Comparison of ENCODE assay signal across 13 cellular contexts in genomic region chr4:141702472-141703182, GRCh38.
DNase-seq lines count a peak whose midpoint lies in the region; ATAC-seq, FAIRE-seq and TF ChIP-seq lines count a peak whose summit lies in the region.
"Had no signal": no experiment of that assay in that cellular context is flagged by ENCODE, and none has a peak within 500 bp of the region (broad histone marks: within the 10 kb centered on the region; RNA-seq: fewer than 3 reads in every experiment).

No MANE protein-coding gene starts in this region.

- H3K9ac ChIP-seq in trophoblast cell (ENCODE audit: low read length): peak overlapping the region; percentile 51
- H3K9ac ChIP-seq in HepG2 (ENCODE audit: insufficient read depth, low read depth, low read length): no peak overlapping the region

- no peaks in the 10 kb centered on the region for H4K20me1 ChIP-seq in HepG2 (ENCODE audit: insufficient read depth, low read length)

- H3K4me3 Mint-ChIP-seq in effector memory CD8-positive, alpha-beta T cell: no peak overlapping the region
- H3K4me3 Mint-ChIP-seq: activated naive CD4-positive, alpha-beta T cell treated with anti-CD3 and anti-CD28 coated beads, Interleukin-2, amount 10 ng/mL, durations not matched to agents 7 days and 5 days; natural killer cell treated with Interleukin-12 subunit alpha and Interleukin-12 subunit beta and Interleukin-15 and Interleukin-18, amount 100 ng/mL, for 72 hours had no signal

- no peak overlapping the region for H3K4ac ChIP-seq in trophoblast cell (ENCODE audit: low read depth, low read length)

- H4K8ac ChIP-seq in trophoblast cell (ENCODE audit: low read depth, low read length): no peak overlapping the region

- WGBS in trophoblast cell (ENCODE audit: extremely low coverage, insufficient coverage, insufficient read length): no CpG with 5 or more reads among the region's 3 CpGs
- WGBS in HepG2 (ENCODE audit: low lambda C conversion rate): 88% methylated on average over 1 of the region's 3 CpGs

- peaks cover 26 to 42% of the 10 kb centered on the region in 2 donors for H3K4me1 Mint-ChIP-seq in effector memory CD8-positive, alpha-beta T cell (ENCODE audit: low read depth in 2 of 2)
- H3K4me1 Mint-ChIP-seq: activated naive CD4-positive, alpha-beta T cell treated with anti-CD3 and anti-CD28 coated beads, Interleukin-2, amount 10 ng/mL, durations not matched to agents 7 days and 5 days had no signal

- H3K27ac Mint-ChIP-seq in effector memory CD8-positive, alpha-beta T cell: no peak overlapping the region
- H3K27ac Mint-ChIP-seq: activated naive CD4-positive, alpha-beta T cell treated with anti-CD3 and anti-CD28 coated beads, Interleukin-2, amount 10 ng/mL, durations not matched to agents 7 days and 5 days; natural killer cell treated with Interleukin-12 subunit alpha and Interleukin-12 subunit beta and Interleukin-15 and Interleukin-18, amount 100 ng/mL, for 72 hours had no signal

- H3K79me1 ChIP-seq in trophoblast cell (ENCODE audit: low read length): no peaks in the 10 kb centered on the region

- no peaks in the 10 kb centered on the region for H3K9me3 Mint-ChIP-seq in effector memory CD8-positive, alpha-beta T cell
- H3K9me3 Mint-ChIP-seq: natural killer cell treated with Interleukin-12 subunit alpha and Interleukin-12 subunit beta and Interleukin-15 and Interleukin-18, amount 100 ng/mL, for 72 hours had no signal

- peak; percentile 46 for DNase-seq in NCI-H2029 (lab: John Stamatoyannopoulos, UW)
- DNase-seq in NCI-H2029 treated with DMSO at 0.1 percent for 48 hours (lab: John Stamatoyannopoulos, UW): no peak
- DNase-seq in NAMALWA (ENCODE audit: low spot score): peak; percentile 19
- no peak for DNase-seq in effector memory CD8-positive, alpha-beta T cell
- no peak for DNase-seq in trophoblast cell
- DNase-seq in NCI-H1930 (lab: John Stamatoyannopoulos, UW): no peak
- DNase-seq in HepG2 (ENCODE audit: low spot score): no peak
- DNase-seq in AG08395 (ENCODE audit: low spot score): no peak
- DNase-seq: ACHN; activated naive CD4-positive, alpha-beta T cell treated with anti-CD3 and anti-CD28 coated beads, Interleukin-2, amount 10 ng/mL, durations not matched to agents 7 days and 5 days; NCI-H526 treated with DMSO at 0.1 percent for 48 hours; stimulated activated CD4-positive, alpha-beta T cell treated with anti-CD3 and anti-CD28 coated beads, Interleukin-4, amount 100 ng/mL, for 1 hour had no signal

- H2BK5ac ChIP-seq in trophoblast cell (ENCODE audit: low read depth, low read length, poor library complexity): no peak overlapping the region

- H3K14ac ChIP-seq in trophoblast cell (ENCODE audit: low read length): no peak overlapping the region

- TF ChIP-seq EP300 in HepG2 (IDR thresholded peaks at IDR 0.05; ENCODE audit: low read depth in 2 of 2, low read length in 2 of 2) (no peak), HepG2 (CRISPR knock-in tag; IDR thresholded peaks at IDR 0.05; ENCODE audit: borderline replicate concordance) (no peak)

- H3K9me3 ChIP-seq in trophoblast cell (ENCODE audit: insufficient read depth, low read depth, low read length) (no peaks in the 10 kb centered on the region), HepG2 (ENCODE audit: low read length) (peaks cover 7% of the 10 kb centered on the region; the same call in 1 of the 2 replicates)

- H2AFZ ChIP-seq in trophoblast cell (ENCODE audit: insufficient read depth, low read length, poor library complexity) (no peak overlapping the region), HepG2 (ENCODE audit: low read length) (no peak overlapping the region)

- TF ChIP-seq POLR2A in HepG2 (IDR thresholded peaks at IDR 0.05; ENCODE audit: insufficient read depth in 1 of 2, low read depth in 2 of 2, low read length in 2 of 2): no peak

- H3K36me3 ChIP-seq in trophoblast cell (ENCODE audit: control insufficient read depth in 1 of 2, insufficient read depth in 2 of 2, low read length in 2 of 2): no peaks in the 10 kb centered on the region
- H3K36me3 ChIP-seq in HepG2 (replicated peaks in 1 of 2; ENCODE audit: control insufficient read depth in 1 of 2, insufficient read depth in 2 of 2, low read length in 2 of 2): no peaks in the 10 kb centered on the region

- POLR2A ChIA-PET in HepG2 (lab: Yijun Ruan, JAX): no interaction called here

- no peak overlapping the region for H3K23ac ChIP-seq in trophoblast cell (ENCODE audit: low read length)

- ATAC-seq in effector memory CD8-positive, alpha-beta T cell (replicated peaks): peak; percentile 32
- no peak; the same call in 2 of the 3 replicates for ATAC-seq in HepG2

- H3K4me2 ChIP-seq in trophoblast cell (ENCODE audit: low read length): no peak overlapping the region
- no peak overlapping the region for H3K4me2 ChIP-seq in HepG2 (ENCODE audit: low read depth, low read length)

- no peak overlapping the region for H2BK12ac ChIP-seq in trophoblast cell (ENCODE audit: low read length)

- H3K27me3 ChIP-seq in trophoblast cell (ENCODE audit: insufficient read depth, low read length): no peaks in the 10 kb centered on the region
- no peaks in the 10 kb centered on the region for H3K27me3 ChIP-seq in HepG2 (ENCODE audit: control insufficient read depth in 1 of 2, insufficient read depth in 2 of 2, low read length in 2 of 2)

- TF ChIP-seq RAD21 in HepG2 (CRISPR knock-in tag; IDR thresholded peaks at IDR 0.05): no peak

- no peak overlapping the region for H3K4me3 ChIP-seq in trophoblast cell (ENCODE audit: low read depth, low read length)
- no peak overlapping the region for H3K4me3 ChIP-seq in HepG2 (replicated peaks in 1 of 3; ENCODE audit: insufficient read depth in 1 of 3, low read depth in 2 of 3, low read length in 3 of 3)

- in situ Hi-C loops in HepG2 (cut with HindIII; ENCODE audit: extremely low pct_ligation_motif_present, low pct_unique_long_range_greater_than_20kb): no loop called here

- CTCF ChIA-PET in HepG2 (lab: Yijun Ruan, JAX; ENCODE audit: low intra/inter-chr PET ratio, low total read pairs): no interaction called here

- intact Hi-C loops in HepG2 (cut with micrococcal nuclease; ENCODE audit: unreplicated experiment): no loop called here

- no peak overlapping the region for H2AK5ac ChIP-seq in trophoblast cell (ENCODE audit: low read length)

- TF ChIP-seq CTCF in HepG2 (CRISPR knock-in tag; IDR thresholded peaks at IDR 0.05): no peak

- no peaks in the 10 kb centered on the region for H3K4me1 ChIP-seq in trophoblast cell (ENCODE audit: control insufficient read depth in 1 of 2, insufficient read depth in 2 of 2, low read length in 2 of 2)
- H3K4me1 ChIP-seq in HepG2 (ENCODE audit: insufficient read depth, low read length): no peaks in the 10 kb centered on the region

- no peak overlapping the region for H4K91ac ChIP-seq in trophoblast cell (ENCODE audit: low read depth, low read length)

- no peak for FAIRE-seq in HepG2 (lab: Jason Lieb, UNC)

- H3K36me3 Mint-ChIP-seq in effector memory CD8-positive, alpha-beta T cell (ENCODE audit: insufficient read depth): no peaks in the 10 kb centered on the region
- H3K36me3 Mint-ChIP-seq: activated naive CD4-positive, alpha-beta T cell treated with anti-CD3 and anti-CD28 coated beads, Interleukin-2, amount 10 ng/mL, durations not matched to agents 7 days and 5 days had no signal

- H4K12ac ChIP-seq in trophoblast cell (ENCODE audit: low read depth, low read length): no peak overlapping the region

- H3K27me3 Mint-ChIP-seq in effector memory CD8-positive, alpha-beta T cell: no peaks in the 10 kb centered on the region
- H3K27me3 Mint-ChIP-seq: activated naive CD4-positive, alpha-beta T cell treated with anti-CD3 and anti-CD28 coated beads, Interleukin-2, amount 10 ng/mL, durations not matched to agents 7 days and 5 days; natural killer cell treated with Interleukin-12 subunit alpha and Interleukin-12 subunit beta and Interleukin-15 and Interleukin-18, amount 100 ng/mL, for 72 hours had no signal

- H3K18ac ChIP-seq in trophoblast cell (ENCODE audit: low read length): no peak overlapping the region

- H3K27ac ChIP-seq in trophoblast cell (ENCODE audit: low read depth, low read length) (no peak overlapping the region), HepG2 (ENCODE audit: extremely low read length, insufficient read depth, low read length) (no peak overlapping the region)

- no peak overlapping the region for H2BK120ac ChIP-seq in trophoblast cell (ENCODE audit: insufficient read depth, low read length, poor library complexity)

- H3K79me2 ChIP-seq in trophoblast cell (ENCODE audit: control insufficient read depth, insufficient read depth, low read length, poor library complexity) (no peaks in the 10 kb centered on the region), HepG2 (ENCODE audit: insufficient read depth, low read length) (no peaks in the 10 kb centered on the region)

- no TSS peak for BruUV-seq in HepG2 (replicated peaks; lab: Mats Ljungman, UMichigan)

TF ChIP-seq in HepG2, 621 proteins besides CTCF, POLR2A, EP300 and RAD21 (continues in another document):
- TF ChIP-seq ARNT (IDR thresholded peaks at IDR 0.05) (no peak), ERF (CRISPR knock-in tag; IDR thresholded peaks at IDR 0.05) (no peak), GATAD1 (CRISPR knock-in tag; IDR thresholded peaks at IDR 0.05) (no peak), ZNF83 (CRISPR knock-in tag; IDR thresholded peaks at IDR 0.05; ENCODE audit: borderline replicate concordance) (no peak)
- TF ChIP-seq, protein P1, sequence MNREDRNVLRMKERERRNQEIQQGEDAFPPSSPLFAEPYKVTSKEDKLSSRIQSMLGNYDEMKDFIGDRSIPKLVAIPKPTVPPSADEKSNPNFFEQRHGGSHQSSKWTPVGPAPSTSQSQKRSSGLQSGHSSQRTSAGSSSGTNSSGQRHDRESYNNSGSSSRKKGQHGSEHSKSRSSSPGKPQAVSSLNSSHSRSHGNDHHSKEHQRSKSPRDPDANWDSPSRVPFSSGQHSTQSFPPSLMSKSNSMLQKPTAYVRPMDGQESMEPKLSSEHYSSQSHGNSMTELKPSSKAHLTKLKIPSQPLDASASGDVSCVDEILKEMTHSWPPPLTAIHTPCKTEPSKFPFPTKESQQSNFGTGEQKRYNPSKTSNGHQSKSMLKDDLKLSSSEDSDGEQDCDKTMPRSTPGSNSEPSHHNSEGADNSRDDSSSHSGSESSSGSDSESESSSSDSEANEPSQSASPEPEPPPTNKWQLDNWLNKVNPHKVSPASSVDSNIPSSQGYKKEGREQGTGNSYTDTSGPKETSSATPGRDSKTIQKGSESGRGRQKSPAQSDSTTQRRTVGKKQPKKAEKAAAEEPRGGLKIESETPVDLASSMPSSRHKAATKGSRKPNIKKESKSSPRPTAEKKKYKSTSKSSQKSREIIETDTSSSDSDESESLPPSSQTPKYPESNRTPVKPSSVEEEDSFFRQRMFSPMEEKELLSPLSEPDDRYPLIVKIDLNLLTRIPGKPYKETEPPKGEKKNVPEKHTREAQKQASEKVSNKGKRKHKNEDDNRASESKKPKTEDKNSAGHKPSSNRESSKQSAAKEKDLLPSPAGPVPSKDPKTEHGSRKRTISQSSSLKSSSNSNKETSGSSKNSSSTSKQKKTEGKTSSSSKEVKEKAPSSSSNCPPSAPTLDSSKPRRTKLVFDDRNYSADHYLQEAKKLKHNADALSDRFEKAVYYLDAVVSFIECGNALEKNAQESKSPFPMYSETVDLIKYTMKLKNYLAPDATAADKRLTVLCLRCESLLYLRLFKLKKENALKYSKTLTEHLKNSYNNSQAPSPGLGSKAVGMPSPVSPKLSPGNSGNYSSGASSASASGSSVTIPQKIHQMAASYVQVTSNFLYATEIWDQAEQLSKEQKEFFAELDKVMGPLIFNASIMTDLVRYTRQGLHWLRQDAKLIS (CRISPR knock-in tag; IDR thresholded peaks at IDR 0.05): no peak

Comparison
In these comparisons a context has a peak if more than half of its experiments do, and no peak if none do; other contexts are left out.
1. DNase-seq: peak in NCI-H2029 (single experiment) and NAMALWA (single experiment); none in NCI-H2029 treated with DMSO at 0.1 percent for 48 hours (single experiment), effector memory CD8-positive, alpha-beta T cell (0 of 3), trophoblast cell (0 of 2), NCI-H1930 (0 of 2), HepG2 (single experiment) and AG08395 (single experiment).